17 cellular contexts compared by ENCODE assay signal in the genomic region with DNA sequence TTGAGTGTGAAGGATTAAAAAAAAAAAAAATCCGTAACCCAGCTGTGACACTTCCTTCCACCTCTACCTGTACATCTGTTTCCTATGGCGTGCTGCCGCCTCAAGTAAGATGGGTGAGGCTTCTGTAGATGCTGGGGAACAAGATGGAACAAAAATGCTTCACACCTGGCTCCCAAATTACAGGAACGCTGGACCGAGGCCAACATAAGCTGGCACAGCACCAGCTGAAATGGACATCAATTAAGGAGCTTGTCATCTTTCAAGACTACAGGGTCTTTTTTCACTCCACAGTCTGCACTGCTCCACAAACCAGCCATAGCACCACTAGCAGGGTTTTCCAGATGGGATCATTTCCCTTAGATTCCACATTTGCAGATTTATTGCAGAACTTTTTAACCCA.
"Had no signal": no experiment of that assay in that cellular context is flagged by ENCODE, and none has a peak within 500 bp of the region (broad histone marks: within the 10 kb centered on the region; RNA-seq: fewer than 3 reads in every experiment).

No MANE protein-coding gene starts in this region.

- H3K9me3 Mint-ChIP-seq: activated naive CD4-positive, alpha-beta T cell treated with anti-CD3 and anti-CD28 coated beads, Interleukin-2, amount 50 U/mL, for 24 hours; activated T-cell treated with anti-CD3 and anti-CD28 coated beads, Interleukin-2, amount 50 U/mL, for 24 hours; naive B cell; type B pancreatic cell had no signal

- H3K4me3 Mint-ChIP-seq: activated CD8-positive, alpha-beta memory T cell treated with anti-CD3 and anti-CD28 coated beads, Interleukin-2, amount 10 ng/mL, durations not matched to agents 7 days and 5 days; activated naive CD4-positive, alpha-beta T cell treated with anti-CD3 and anti-CD28 coated beads, Interleukin-2, amount 50 U/mL, for 24 hours; activated T-cell treated with anti-CD3 and anti-CD28 coated beads, Interleukin-2, amount 50 U/mL, for 24 hours; type B pancreatic cell had no signal

- H3K27ac Mint-ChIP-seq: activated CD8-positive, alpha-beta memory T cell treated with anti-CD3 and anti-CD28 coated beads, Interleukin-2, amount 10 ng/mL, durations not matched to agents 7 days and 5 days; activated naive CD4-positive, alpha-beta T cell treated with anti-CD3 and anti-CD28 coated beads, Interleukin-2, amount 50 U/mL, for 24 hours; activated T-cell treated with anti-CD3 and anti-CD28 coated beads, Interleukin-2, amount 50 U/mL, for 24 hours; type B pancreatic cell had no signal

- H3K27me3 Mint-ChIP-seq: activated CD8-positive, alpha-beta memory T cell treated with anti-CD3 and anti-CD28 coated beads, Interleukin-2, amount 10 ng/mL, durations not matched to agents 7 days and 5 days; activated naive CD4-positive, alpha-beta T cell treated with anti-CD3 and anti-CD28 coated beads, Interleukin-2, amount 50 U/mL, for 24 hours; activated T-cell treated with anti-CD3 and anti-CD28 coated beads, Interleukin-2, amount 50 U/mL, for 24 hours; naive B cell; type B pancreatic cell had no signal

- DNase-seq: activated CD4-positive, alpha-beta T cell treated with anti-CD3 and anti-CD28 coated beads, Interleukin-2, amount 50 U/mL, for 48 hours; activated CD8-positive, alpha-beta memory T cell treated with anti-CD3 and anti-CD28 coated beads, Interleukin-2, amount 10 ng/mL, durations not matched to agents 7 days and 5 days; activated effector memory CD4-positive, alpha-beta T cell treated with anti-CD3 and anti-CD28 coated beads, Interleukin-2, amount 50 U/mL, for 16 hours; activated T-cell treated with anti-CD3 and anti-CD28 coated beads, Interleukin-2, amount 50 U/mL, for 24 hours; amniotic stem cell; colonic mucosa; left cardiac atrium; naive B cell; ovary; stimulated activated CD4-positive, alpha-beta T cell treated with anti-CD3 and anti-CD28 coated beads, Interleukin-4, amount 100 ng/mL, for 4 hours; stimulated activated CD8-positive, alpha-beta memory T cell treated with anti-CD3 and anti-CD28 coated beads, Interleukin-4, amount 100 ng/mL, for 48 hours; stimulated activated naive CD8-positive, alpha-beta T cell treated with anti-CD3 and anti-CD28 coated beads, Interleukin-15, Interleukin-2, amounts not matched to agents 100 U/mL and 50 U/mL, for 24 hours; T1000 had no signal

- ATAC-seq: activated CD8-positive, alpha-beta memory T cell treated with anti-CD3 and anti-CD28 coated beads, Interleukin-2, amount 10 ng/mL, durations not matched to agents 7 days and 5 days; esophagus mucosa; left cardiac atrium; right lobe of liver; stimulated activated naive CD8-positive, alpha-beta T cell treated with anti-CD3 and anti-CD28 coated beads, Interleukin-15, Interleukin-2, amounts not matched to agents 100 U/mL and 50 U/mL, for 24 hours had no signal
